Comparison of ENCODE assay signal across 25 cellular contexts in the genomic region with DNA sequence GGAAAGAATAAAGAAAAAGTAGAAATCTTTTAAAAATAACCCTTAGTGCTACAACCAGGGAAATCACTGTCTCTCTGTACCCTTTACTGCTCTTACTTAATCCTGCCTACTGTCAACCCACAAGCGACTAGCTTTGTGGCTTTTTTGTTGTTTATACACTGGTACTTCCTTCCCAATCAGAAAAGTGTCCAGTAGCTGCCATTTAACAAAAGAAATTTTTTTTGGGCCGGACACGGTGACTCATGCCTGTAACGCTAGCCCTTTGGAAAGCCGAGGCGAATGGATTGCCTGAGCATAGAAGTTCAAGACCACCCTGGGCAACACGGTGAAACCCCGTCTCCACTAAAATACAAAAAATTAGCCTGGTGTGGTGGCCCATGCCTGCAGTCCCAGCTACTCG.
"Had no signal": no experiment of that assay in that cellular context is flagged by ENCODE, and none has a peak within 500 bp of the region (broad histone marks: within the 10 kb centered on the region; RNA-seq: fewer than 3 reads in every experiment).

No MANE protein-coding gene starts in this region.

- DNase-seq: activated CD4-positive, alpha-beta T cell treated with anti-CD3 and anti-CD28 coated beads, Interleukin-2, amount 10 ng/mL, durations not matched to agents 7 days and 5 days; activated CD4-positive, CD25-positive, alpha-beta regulatory T cell treated with anti-CD3 and anti-CD28 coated beads, Interleukin-2, amount 50 U/mL, for 72 hours; activated CD8-positive, alpha-beta memory T cell treated with anti-CD3 and anti-CD28 coated beads, Interleukin-2, amount 10 ng/mL, durations not matched to agents 7 days and 5 days; activated CD8-positive, alpha-beta T cell treated with anti-CD3 and anti-CD28 coated beads for 36 hours; activated gamma-delta T cell; activated T-cell treated with anti-CD3 and anti-CD28 coated beads for 4 hours; anterior cingulate cortex; colonic mucosa; erythroblast; foreskin fibroblast; kidney; midbrain; natural killer cell; psoas muscle; stimulated activated CD4-positive, alpha-beta T cell treated with anti-CD3 and anti-CD28 coated beads, Interleukin-4, amount 100 ng/mL, for 1 hour; stimulated activated naive CD8-positive, alpha-beta T cell treated with anti-CD3 and anti-CD28 coated beads, Interleukin-15, Interleukin-2, amounts not matched to agents 100 U/mL and 50 U/mL, for 24 hours; WERI-Rb-1 had no signal

- H3K9me3 ChIP-seq: colonic mucosa, ovary, psoas muscle, right atrium auricular region, spleen, suprapubic skin, tibial nerve had no signal

- H3K27ac ChIP-seq: colonic mucosa, ovary, psoas muscle, right atrium auricular region, spleen, suprapubic skin, tibial nerve, WERI-Rb-1 had no signal

- H3K27me3 Mint-ChIP-seq: activated CD4-positive, alpha-beta T cell treated with anti-CD3 and anti-CD28 coated beads, Interleukin-2, amount 10 ng/mL, durations not matched to agents 7 days and 5 days; activated CD8-positive, alpha-beta memory T cell treated with anti-CD3 and anti-CD28 coated beads, Interleukin-2, amount 10 ng/mL, durations not matched to agents 7 days and 5 days; activated CD8-positive, alpha-beta T cell treated with anti-CD3 and anti-CD28 coated beads for 36 hours; activated naive CD4-positive, alpha-beta T cell treated with anti-CD3 and anti-CD28 coated beads, Interleukin-2, amount 50 U/mL, for 24 hours; central memory CD8-positive, alpha-beta T cell had no signal

- H3K27ac Mint-ChIP-seq: activated CD8-positive, alpha-beta memory T cell treated with anti-CD3 and anti-CD28 coated beads, Interleukin-2, amount 10 ng/mL, durations not matched to agents 7 days and 5 days; activated CD8-positive, alpha-beta T cell treated with anti-CD3 and anti-CD28 coated beads for 36 hours; activated naive CD4-positive, alpha-beta T cell treated with anti-CD3 and anti-CD28 coated beads, Interleukin-2, amount 50 U/mL, for 24 hours had no signal

- H3K36me3 ChIP-seq: ovary had no signal

- H3K4me1 Mint-ChIP-seq: activated naive CD4-positive, alpha-beta T cell treated with anti-CD3 and anti-CD28 coated beads, Interleukin-2, amount 50 U/mL, for 24 hours; central memory CD8-positive, alpha-beta T cell had no signal

- H3K4me1 ChIP-seq: colonic mucosa, psoas muscle, right atrium auricular region, spleen, suprapubic skin, tibial nerve had no signal

- H3K4me3 Mint-ChIP-seq: activated CD4-positive, alpha-beta T cell treated with anti-CD3 and anti-CD28 coated beads, Interleukin-2, amount 10 ng/mL, durations not matched to agents 7 days and 5 days; activated CD8-positive, alpha-beta memory T cell treated with anti-CD3 and anti-CD28 coated beads, Interleukin-2, amount 10 ng/mL, durations not matched to agents 7 days and 5 days; activated CD8-positive, alpha-beta T cell treated with anti-CD3 and anti-CD28 coated beads for 36 hours; activated naive CD4-positive, alpha-beta T cell treated with anti-CD3 and anti-CD28 coated beads, Interleukin-2, amount 50 U/mL, for 24 hours; central memory CD8-positive, alpha-beta T cell; natural killer cell had no signal

- ATAC-seq: activated CD8-positive, alpha-beta memory T cell treated with anti-CD3 and anti-CD28 coated beads, Interleukin-2, amount 10 ng/mL, durations not matched to agents 7 days and 5 days; activated CD8-positive, alpha-beta T cell treated with anti-CD3 and anti-CD28 coated beads for 36 hours; natural killer cell; psoas muscle; stimulated activated naive CD8-positive, alpha-beta T cell treated with anti-CD3 and anti-CD28 coated beads, Interleukin-15, Interleukin-2, amounts not matched to agents 100 U/mL and 50 U/mL, for 24 hours had no signal

- H3K27me3 ChIP-seq: colonic mucosa, ovary, right atrium auricular region, spleen, suprapubic skin, tibial nerve had no signal

- H3K4me3 ChIP-seq: colonic mucosa, lung, ovary, psoas muscle, right atrium auricular region, spleen, suprapubic skin, tibial nerve had no signal
